Comparison of ENCODE assay signal across 2 cellular contexts in genomic region chr11:46125284-46125683, GRCh38.
TF ChIP-seq lines count a peak whose summit lies in the region.

No MANE protein-coding gene starts in this region.

TF ChIP-seq in WTC11, 78 proteins besides CTCF, POLR2A, EP300 and RAD21:
- peak; percentile 96 for TF ChIP-seq ZNF121 (CRISPR knock-in tag; IDR thresholded peaks at IDR 0.05)
- TF ChIP-seq OVOL2 (CRISPR knock-in tag; IDR thresholded peaks at IDR 0.05; ENCODE audit: borderline replicate concordance) = no peak
- TF ChIP-seq ERG (CRISPR knock-in tag; IDR thresholded peaks at IDR 0.05) = no peak
- TF ChIP-seq ZNF263 (CRISPR knock-in tag; IDR thresholded peaks at IDR 0.05; ENCODE audit: low read depth) = no peak
- no peak for TF ChIP-seq TCF7 (CRISPR knock-in tag; IDR thresholded peaks at IDR 0.05; ENCODE audit: low read depth)

TF ChIP-seq in endothelial cell of umbilical vein, 7 proteins besides CTCF, POLR2A, EP300 and RAD21:
- no peak for TF ChIP-seq FOS (IDR thresholded peaks at IDR 0.05; ENCODE audit: borderline replicate concordance, insufficient read depth, low read length)
- no peak for TF ChIP-seq POLR2AphosphoS5 (IDR thresholded peaks at IDR 0.05; ENCODE audit: insufficient read depth, low read depth, low read length)
- TF ChIP-seq JUN (IDR thresholded peaks at IDR 0.05; ENCODE audit: borderline replicate concordance, insufficient read depth, insufficient read length, low read depth) = no peak
- TF ChIP-seq GATA2 (IDR thresholded peaks at IDR 0.05; ENCODE audit: insufficient read depth, insufficient read length, low read depth, low read length) = no peak
- TF ChIP-seq MYC (IDR thresholded peaks at IDR 0.05; ENCODE audit: low read depth, low read length) = no peak
- no peak for TF ChIP-seq EZH2 (IDR thresholded peaks at IDR 0.05; ENCODE audit: borderline replicate concordance, low read depth, low read length, severe bottlenecking)
- no peak for TF ChIP-seq MAX (IDR thresholded peaks at IDR 0.05; ENCODE audit: insufficient read depth, insufficient read length)
